8 cellular contexts compared by ENCODE assay signal in the genomic region with DNA sequence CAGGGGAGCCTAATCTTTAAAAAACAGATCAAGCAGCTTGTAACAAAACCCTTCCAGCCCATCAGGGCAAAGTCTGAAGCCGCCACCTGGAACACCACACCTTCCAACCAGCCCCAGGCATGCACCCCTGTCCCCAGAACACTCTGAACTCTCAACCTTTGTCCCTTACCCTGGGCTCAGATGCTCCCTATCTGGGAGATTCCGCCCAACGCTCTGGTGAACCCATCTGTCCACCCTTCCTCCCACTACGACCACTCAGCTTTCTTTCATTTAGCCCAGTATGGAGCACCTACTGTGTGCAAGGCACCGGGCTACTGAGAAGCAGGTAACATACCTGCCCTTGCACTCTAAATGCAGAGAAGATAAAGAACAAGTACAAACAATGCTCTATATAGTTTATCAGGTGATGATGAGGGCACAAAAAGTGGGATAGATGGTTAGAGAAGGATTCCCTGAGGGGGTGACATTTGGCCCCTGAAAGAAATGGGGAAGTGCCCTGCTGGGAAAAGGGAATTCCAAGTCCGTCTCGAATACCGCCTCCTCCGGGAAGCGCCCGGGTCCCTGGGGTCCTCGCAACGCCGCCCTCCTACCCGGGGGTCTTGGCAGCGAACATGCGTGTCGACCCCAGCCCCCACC. TPM values are rescaled to one million over a fixed set of nuclear protein-coding genes. Genes with fewer than 3 reads are reported as not detected.
A peak's percentile ranks its signal among the peaks of the same experiment; 100 is the strongest.
DNase-seq lines count a peak whose midpoint lies in the region; ATAC-seq and TF ChIP-seq lines count a peak whose summit lies in the region.

No MANE protein-coding gene starts in this region.

- no peaks in the 10 kb centered on the region for H3K9me3 Mint-ChIP-seq in nephron

- H3K4me1 Mint-ChIP-seq in nephron = peaks cover 16% of the 10 kb centered on the region

- H3K27ac ChIP-seq in KMS-11 (no peak overlapping the region), dorsolateral prefrontal cortex (peak overlapping the region in 37 of 59 donors; percentile 12 to 85 (median 61))

- H3K4me1 ChIP-seq in KMS-11 (ENCODE audit: low read depth, poor library complexity, severe bottlenecking) = peaks cover 6% of the 10 kb centered on the region

- H3K27me3 Mint-ChIP-seq in nephron (ENCODE audit: low read depth) = peaks cover 10% of the 10 kb centered on the region

- no peak for TF ChIP-seq CTCF in KMS-11 (conservative IDR thresholded peaks at IDR 0.05; ENCODE audit: low read depth, low read length)
- no peak for TF ChIP-seq CTCF in dorsolateral prefrontal cortex (IDR thresholded peaks at IDR 0.05 in 54 of 56, conservative IDR thresholded peaks at IDR 0.05 in 2 of 56; ENCODE audit: low read depth in 1 of 56, partially characterized antibody in 56 of 56)
- TF ChIP-seq CTCF in nephron (IDR thresholded peaks at IDR 0.05; ENCODE audit: unreplicated experiment in 3 of 3) = no peak

- no peak overlapping the region for H3K4me3 ChIP-seq in KMS-11 (IDR thresholded peaks at IDR 0.05; ENCODE audit: insufficient read depth, low read depth, low read length)
- H3K4me3 ChIP-seq in dorsolateral prefrontal cortex = peak overlapping the region; percentile 57 to 100 (median 93)

- no peaks in the 10 kb centered on the region for H3K36me3 ChIP-seq in KMS-11 (ENCODE audit: insufficient read depth)

- peak overlapping the region; percentile 90 to 95 (median 91) for H3K4me3 Mint-ChIP-seq in nephron

- peak overlapping the region; percentile 68 for H3K9ac ChIP-seq in KMS-11

- peak overlapping the region; percentile 79 for H2AFZ ChIP-seq in KMS-11 (ENCODE audit: low read depth)

- no peak overlapping the region for H3K27ac Mint-ChIP-seq in nephron

- 0 out of 2 replicates have a peak, but pooled peaks cover 5% of the 10 kb centered on the region for H3K79me2 ChIP-seq in KMS-11 (ENCODE audit: insufficient read depth, low read depth)

- H4K20me1 ChIP-seq in KMS-11 (ENCODE audit: insufficient read depth) = no peaks in the 10 kb centered on the region

- no peaks in the 10 kb centered on the region for H3K36me3 Mint-ChIP-seq in nephron (ENCODE audit: low read depth)

- peak overlapping the region; percentile 99 for H3K4me2 ChIP-seq in KMS-11

- no peak for ATAC-seq in HG02852 (IDR thresholded peaks at IDR 0.05; ENCODE audit: unreplicated experiment)

- H3K27me3 ChIP-seq in KMS-11 (ENCODE audit: insufficient read depth, low read depth) (peaks cover 11% of the 10 kb centered on the region; the same call in 1 of the 2 replicates), dorsolateral prefrontal cortex (no peaks in the 10 kb centered on the region)

- DNase-seq in CD1c-positive myeloid dendritic cell (ENCODE audit: extremely low spot score) (peak; percentile 5), dorsolateral prefrontal cortex (no peak), AG08395 (ENCODE audit: low spot score) (no peak), DMS153 treated with DMSO at 0.1 percent for 48 hours (lab: John Stamatoyannopoulos, UW; ENCODE audit: unreplicated experiment) (no peak)
- DNase-seq in stimulated activated CD4-positive, alpha-beta T cell treated with anti-CD3 and anti-CD28 coated beads, Interleukin-4, amount 100 ng/mL, for 4 hours = no peak

- intact Hi-C loops in dorsolateral prefrontal cortex (cut with DNase I) = loop anchor here in 1 of 2 donors (5.0 kb wide), 1 partner anchor 84 kb away; no protein-coding TSS in a partner anchor

RNA-seq across cellular contexts. Expression of a gene that starts 0.6 kb away (rescaled TPM):
- total RNA-seq in dorsolateral prefrontal cortex = 10 to 100 TPM; 35.5 to 84.7 (median 59.0) TPM
